10 cellular contexts compared by ENCODE assay signal in the genomic region with DNA sequence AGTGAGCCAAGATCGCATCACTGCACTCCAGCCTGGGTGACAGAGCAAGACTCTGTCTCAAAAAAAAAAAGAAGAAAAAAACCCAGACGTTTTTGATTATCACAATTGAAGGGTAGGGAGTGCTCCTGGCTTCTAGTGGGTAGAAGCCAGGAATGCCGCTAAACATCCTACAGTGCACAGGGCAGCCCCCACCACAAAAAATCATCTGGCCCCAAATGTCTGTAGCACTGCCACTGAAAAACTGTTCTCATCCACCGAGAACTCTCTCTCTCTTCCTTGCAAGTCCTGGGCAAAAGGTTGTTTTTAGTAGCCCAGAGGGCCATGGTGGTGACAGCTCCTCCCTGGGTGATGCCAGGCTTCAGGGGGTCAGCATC. TPM values are rescaled to one million over a fixed set of nuclear protein-coding genes. Genes with fewer than 3 reads are reported as not detected.
DNase-seq lines count a peak whose midpoint lies in the region; ATAC-seq and TF ChIP-seq lines count a peak whose summit lies in the region.
"Had no signal": no experiment of that assay in that cellular context is flagged by ENCODE, and none has a peak within 500 bp of the region (broad histone marks: within the 10 kb centered on the region; RNA-seq: fewer than 3 reads in every experiment).

No MANE protein-coding gene starts in this region.

- no peaks in the 10 kb centered on the region for H3K9me3 Mint-ChIP-seq in osteocyte (ENCODE audit: unreplicated experiment)
- no peaks in the 10 kb centered on the region for H3K9me3 Mint-ChIP-seq in neural progenitor cell

- TF ChIP-seq CTCF in dorsolateral prefrontal cortex (IDR thresholded peaks at IDR 0.05 in 54 of 56, conservative IDR thresholded peaks at IDR 0.05 in 2 of 56; ENCODE audit: low read depth in 1 of 56, partially characterized antibody in 56 of 56) (no peak), osteocyte (IDR thresholded peaks at IDR 0.05) (no peak), neural progenitor cell (IDR thresholded peaks at IDR 0.05) (no peak)

- H3K4me3 ChIP-seq in ACC112 (ENCODE audit: low read depth, low read length) (no peak overlapping the region), NT2/D1 (ENCODE audit: insufficient read length, low read depth) (no peak overlapping the region), dorsolateral prefrontal cortex (no peak overlapping the region), neural progenitor cell (no peak overlapping the region)

- peak overlapping the region; percentile 38 for H3K9ac ChIP-seq in NT2/D1 (ENCODE audit: insufficient read length, low read depth)
- H3K9ac ChIP-seq in neural progenitor cell = no peak overlapping the region

- DNase-seq in NT2/D1 (ENCODE audit: low read depth, low spot score) = no peak
- DNase-seq in dorsolateral prefrontal cortex = no peak
- DNase-seq in osteocyte (ENCODE audit: extremely low spot score, unreplicated experiment) = no peak
- DNase-seq in DMS114 treated with DMSO at 0.1 percent for 48 hours (lab: John Stamatoyannopoulos, UW; ENCODE audit: unreplicated experiment) = no peak
- DNase-seq in NCI-H128 (lab: John Stamatoyannopoulos, UW; ENCODE audit: unreplicated experiment) = no peak
- DNase-seq in neural progenitor cell (ENCODE audit: low spot score) = no peak
- DNase-seq: activated CD4-positive, alpha-beta T cell treated with anti-CD3 and anti-CD28 coated beads for 1 hour; activated naive CD4-positive, alpha-beta T cell had no signal

- H3K27me3 ChIP-seq in ACC112 (ENCODE audit: insufficient read depth, low read length) = no peaks in the 10 kb centered on the region
- H3K27me3 ChIP-seq in NT2/D1 (ENCODE audit: insufficient read depth, insufficient read length) = no peaks in the 10 kb centered on the region
- H3K27me3 ChIP-seq in dorsolateral prefrontal cortex = no peaks in the 10 kb centered on the region
- H3K27me3 ChIP-seq in neural progenitor cell = no peaks in the 10 kb centered on the region

- H3K27ac Mint-ChIP-seq in osteocyte (ENCODE audit: unreplicated experiment) (peak overlapping the region; percentile 60), neural progenitor cell (no peak overlapping the region)

- H3K4me1 Mint-ChIP-seq in osteocyte (ENCODE audit: unreplicated experiment) = peaks cover 29% of the 10 kb centered on the region
- peaks cover 40% of the 10 kb centered on the region for H3K4me1 Mint-ChIP-seq in neural progenitor cell

- H2AFZ ChIP-seq in ACC112 (ENCODE audit: low read length, unreplicated experiment) (no peak overlapping the region), neural progenitor cell (replicated peaks) (no peak overlapping the region)

- H3K27ac ChIP-seq in ACC112 (ENCODE audit: low read depth, low read length) (peak overlapping the region; percentile 91), dorsolateral prefrontal cortex (peak overlapping the region in 41 of 59 donors; percentile 42 to 92 (median 77)), neural progenitor cell (no peak overlapping the region)

- peaks cover 6% of the 10 kb centered on the region for H3K36me3 Mint-ChIP-seq in osteocyte (ENCODE audit: unreplicated experiment)
- H3K36me3 Mint-ChIP-seq in neural progenitor cell = no peaks in the 10 kb centered on the region

- H3K4me3 Mint-ChIP-seq in osteocyte (ENCODE audit: unreplicated experiment) (no peak overlapping the region), neural progenitor cell (no peak overlapping the region)

- intact Hi-C loops in dorsolateral prefrontal cortex (cut with DNase I) = no loop called here

- peaks cover 26% of the 10 kb centered on the region for H3K4me1 ChIP-seq in ACC112 (ENCODE audit: control insufficient read depth, insufficient read depth, low read length, unreplicated experiment)
- H3K4me1 ChIP-seq in NT2/D1 (ENCODE audit: insufficient read depth, insufficient read length) = peaks cover 17% of the 10 kb centered on the region
- H3K4me1 ChIP-seq in neural progenitor cell = peaks cover 12% of the 10 kb centered on the region

- no peak overlapping the region for H3K4me2 ChIP-seq in neural progenitor cell

- no peaks in the 10 kb centered on the region for H3K9me3 ChIP-seq in NT2/D1 (ENCODE audit: insufficient read depth, low read length)
- no peaks in the 10 kb centered on the region for H3K9me3 ChIP-seq in neural progenitor cell (ENCODE audit: low read depth)

- H4K20me1 ChIP-seq in neural progenitor cell (ENCODE audit: low read depth) = peaks cover 21% of the 10 kb centered on the region

- H3K79me2 ChIP-seq in ACC112 (ENCODE audit: control insufficient read depth, insufficient read depth, low read length, unreplicated experiment) (peaks cover 23% of the 10 kb centered on the region), neural progenitor cell (ENCODE audit: low read depth) (peaks cover 88% of the 10 kb centered on the region)

- H3K36me3 ChIP-seq in ACC112 (ENCODE audit: insufficient read depth, low read length) = no peaks in the 10 kb centered on the region
- peaks cover 9% of the 10 kb centered on the region for H3K36me3 ChIP-seq in NT2/D1 (ENCODE audit: insufficient read depth, insufficient read length, low read length)
- H3K36me3 ChIP-seq in neural progenitor cell = no peaks in the 10 kb centered on the region

- peaks cover 5% of the 10 kb centered on the region for H3F3A ChIP-seq in neural progenitor cell (ENCODE audit: low read depth)

- H3K27me3 Mint-ChIP-seq in osteocyte (ENCODE audit: unreplicated experiment) = no peaks in the 10 kb centered on the region
- peaks cover 13% of the 10 kb centered on the region for H3K27me3 Mint-ChIP-seq in neural progenitor cell (ENCODE audit: insufficient read depth, low read depth)

- no peak for ATAC-seq in HG03159 (IDR thresholded peaks at IDR 0.05; ENCODE audit: unreplicated experiment)

RNA-seq across cellular contexts. Expression of gene GPR157, which starts 35.6 kb away (rescaled TPM):
- total RNA-seq in dorsolateral prefrontal cortex (1 to 10 TPM in 64 of 120 experiments, under 1 TPM in 56; 0.11 to 7.5 (median 1.1) TPM), osteocyte (0.76 and 4.1 TPM in 2 replicates), neural progenitor cell (ENCODE audit: low replicate concordance) (1.6 and 2.1 TPM in 2 replicates)
